ENCODE assay signal across 38 cellular contexts in genomic region chr5:58901271-58901670, GRCh38.
"Had no signal": no experiment of that assay in that cellular context is flagged by ENCODE, and none has a peak within 500 bp of the region (broad histone marks: within the 10 kb centered on the region; RNA-seq: fewer than 3 reads in every experiment).

No MANE protein-coding gene starts in this region.

- H3K36me3 Mint-ChIP-seq: activated CD4-positive, alpha-beta memory T cell treated with anti-CD3 and anti-CD28 coated beads for 36 hours; activated naive CD8-positive, alpha-beta T cell treated with anti-CD3 and anti-CD28 coated beads, Interleukin-2, amount 10 ng/mL, durations not matched to agents 7 days and 5 days; brain had no signal

- H3K9me3 ChIP-seq: ascending aorta had no signal

- H3K4me3 Mint-ChIP-seq: activated B cell treated with CpG ODN at 0.5 μM for 24 hours; activated CD4-positive, alpha-beta memory T cell treated with anti-CD3 and anti-CD28 coated beads for 36 hours; activated CD4-positive, alpha-beta T cell treated with anti-CD3 and anti-CD28 coated beads, Interleukin-2, amount 10 ng/mL, durations not matched to agents 24 days and 14 days; activated CD8-positive, alpha-beta T cell treated with anti-CD3 and anti-CD28 coated beads for 36 hours; activated naive CD4-positive, alpha-beta T cell treated with anti-CD3 and anti-CD28 coated beads for 36 hours; activated naive CD8-positive, alpha-beta T cell treated with anti-CD3 and anti-CD28 coated beads, Interleukin-2, amount 10 ng/mL, durations not matched to agents 7 days and 5 days; activated naive CD8-positive, alpha-beta T cell treated with anti-CD3 and anti-CD28 coated beads, Interleukin-2, amount 50 U/mL, for 24 hours; activated T-cell treated with anti-CD3 and anti-CD28 coated beads, Interleukin-2, amount 50 U/mL, for 4 hours; activated T-cell treated with anti-CD3 and anti-CD28 coated beads, Interleukin-2, amount 50 U/mL, for 72 hours; activated T-helper 1 cell treated with anti-CD3 and anti-CD28 coated beads, Interleukin-12 subunit alpha, Interleukin-12 subunit beta, Interleukin-2, Interleukin-4 antibody, amounts not matched to agents 30 ng/mL and 10 ng/mL and 1 ng/mL, durations not matched to agents 14 hours and 24 hours and 36 hours; activated T-helper 17 cell treated with anti-CD3 and anti-CD28 coated beads, Interleukin-2, amount 50 U/mL, for 72 hours; brain; central memory CD8-positive, alpha-beta T cell; T-helper 1 cell treated with Interleukin-12 subunit alpha and Interleukin-12 subunit beta and Interleukin-4 antibody, amounts not matched to agents 30 μg/mL and 1 μg/mL, for 36 hours; T-helper 2 cell treated with Interferon-gamma antibody and Interleukin-4, amounts not matched to agents 5 μg/mL and 100 μg/mL, for 36 hours had no signal

- H3K27ac Mint-ChIP-seq: activated B cell treated with CpG ODN at 0.5 μM for 24 hours; activated CD4-positive, alpha-beta memory T cell treated with anti-CD3 and anti-CD28 coated beads for 36 hours; activated CD4-positive, alpha-beta T cell treated with anti-CD3 and anti-CD28 coated beads, Interleukin-2, amount 10 ng/mL, durations not matched to agents 24 days and 14 days; activated CD8-positive, alpha-beta T cell treated with anti-CD3 and anti-CD28 coated beads for 36 hours; activated naive CD4-positive, alpha-beta T cell treated with anti-CD3 and anti-CD28 coated beads for 36 hours; activated naive CD4-positive, alpha-beta T cell treated with anti-CD3 and anti-CD28 coated beads, Interleukin-2, amount 50 U/mL, for 72 hours; activated naive CD8-positive, alpha-beta T cell treated with anti-CD3 and anti-CD28 coated beads, Interleukin-2, amount 10 ng/mL, durations not matched to agents 7 days and 5 days; activated naive CD8-positive, alpha-beta T cell treated with anti-CD3 and anti-CD28 coated beads, Interleukin-2, amount 50 U/mL, for 24 hours; activated T-cell treated with anti-CD3 and anti-CD28 coated beads, Interleukin-2, amount 50 U/mL, for 72 hours; activated T-helper 1 cell treated with anti-CD3 and anti-CD28 coated beads, Interleukin-12 subunit alpha, Interleukin-12 subunit beta, Interleukin-2, Interleukin-4 antibody, amounts not matched to agents 30 ng/mL and 10 ng/mL and 1 ng/mL, durations not matched to agents 14 hours and 24 hours and 36 hours; activated T-helper 17 cell treated with anti-CD3 and anti-CD28 coated beads, Interleukin-2, amount 50 U/mL, for 72 hours; T-helper 1 cell treated with Interleukin-12 subunit alpha and Interleukin-12 subunit beta and Interleukin-4 antibody, amounts not matched to agents 30 μg/mL and 1 μg/mL, for 36 hours; T-helper 2 cell treated with Interferon-gamma antibody and Interleukin-4, amounts not matched to agents 5 μg/mL and 100 μg/mL, for 36 hours had no signal

- H3K27me3 ChIP-seq: ascending aorta, cardiac muscle cell had no signal

- H3K4me1 Mint-ChIP-seq: activated B cell treated with CpG ODN at 0.5 μM for 24 hours; activated CD4-positive, alpha-beta T cell treated with anti-CD3 and anti-CD28 coated beads, Interleukin-2, amount 10 ng/mL, durations not matched to agents 24 days and 14 days; activated naive CD8-positive, alpha-beta T cell treated with anti-CD3 and anti-CD28 coated beads, Interleukin-2, amount 10 ng/mL, durations not matched to agents 7 days and 5 days; activated naive CD8-positive, alpha-beta T cell treated with anti-CD3 and anti-CD28 coated beads, Interleukin-2, amount 50 U/mL, for 24 hours; activated T-helper 17 cell treated with anti-CD3 and anti-CD28 coated beads, Interleukin-2, amount 50 U/mL, for 72 hours; central memory CD8-positive, alpha-beta T cell had no signal

- H3K27me3 Mint-ChIP-seq: activated CD4-positive, alpha-beta memory T cell treated with anti-CD3 and anti-CD28 coated beads for 36 hours; activated CD8-positive, alpha-beta T cell treated with anti-CD3 and anti-CD28 coated beads for 36 hours; activated naive CD8-positive, alpha-beta T cell treated with anti-CD3 and anti-CD28 coated beads, Interleukin-2, amount 50 U/mL, for 24 hours; activated T-helper 17 cell treated with anti-CD3 and anti-CD28 coated beads, Interleukin-2, amount 50 U/mL, for 72 hours had no signal

- H3K4me3 ChIP-seq: ascending aorta, cardiac muscle cell had no signal

- H3K4me1 ChIP-seq: ascending aorta had no signal

- FAIRE-seq: bronchial epithelial cell, TTC549 had no signal

- DNase-seq: activated B cell treated with CpG ODN at 0.5 μM for 24 hours; activated CD4-positive, alpha-beta memory T cell treated with anti-CD3 and anti-CD28 coated beads for 36 hours; activated CD4-positive, alpha-beta T cell treated with anti-CD3 and anti-CD28 coated beads for 4 hours; activated CD4-positive, alpha-beta T cell treated with anti-CD3 and anti-CD28 coated beads, Interleukin-2, amount 10 ng/mL, durations not matched to agents 24 days and 14 days; activated CD4-positive, alpha-beta T cell treated with anti-CD3 and anti-CD28 coated beads, Interleukin-2, amount 50 U/mL, for 1 hour; activated CD4-positive, alpha-beta T cell treated with anti-CD3 and anti-CD28 coated beads, Interleukin-2, amount 50 U/mL, for 4 hours; activated CD4-positive, CD25-positive, alpha-beta regulatory T cell treated with anti-CD3 and anti-CD28 coated beads, Interleukin-2, amount 50 U/mL, for 72 hours; activated CD8-positive, alpha-beta memory T cell treated with anti-CD3 and anti-CD28 coated beads, Interleukin-2, amount 50 U/mL, for 4 hours; activated CD8-positive, alpha-beta T cell treated with anti-CD3 and anti-CD28 coated beads for 36 hours; activated effector memory CD4-positive, alpha-beta T cell treated with anti-CD3 and anti-CD28 coated beads, Interleukin-2, amount 50 U/mL, for 16 hours; activated gamma-delta T cell treated with Interleukin-2 at 50 U/mL for 16 hours; activated naive CD4-positive, alpha-beta T cell; activated naive CD4-positive, alpha-beta T cell treated with anti-CD3 and anti-CD28 coated beads for 36 hours; activated naive CD4-positive, alpha-beta T cell treated with anti-CD3 and anti-CD28 coated beads, Interleukin-2, amount 50 U/mL, for 16 hours; activated naive CD8-positive, alpha-beta T cell treated with anti-CD3 and anti-CD28 coated beads, Interleukin-2, amount 10 ng/mL, durations not matched to agents 7 days and 5 days; activated naive CD8-positive, alpha-beta T cell treated with anti-CD3 and anti-CD28 coated beads, Interleukin-2, amount 50 U/mL, for 24 hours; activated T-cell treated with anti-CD3 and anti-CD28 coated beads for 4 hours; activated T-cell treated with anti-CD3 and anti-CD28 coated beads, Interleukin-2, amount 50 U/mL, for 1 hour; activated T-cell treated with anti-CD3 and anti-CD28 coated beads, Interleukin-2, amount 50 U/mL, for 4 hours; activated T-cell treated with anti-CD3 and anti-CD28 coated beads, Interleukin-2, amount 50 U/mL, for 72 hours; amygdala; anterior cingulate cortex; caudate nucleus; T-helper 1 cell; T-helper 2 cell; T-helper 9 cell had no signal

- H3K9me3 Mint-ChIP-seq: activated CD4-positive, alpha-beta T cell treated with anti-CD3 and anti-CD28 coated beads, Interleukin-2, amount 10 ng/mL, durations not matched to agents 24 days and 14 days; activated CD8-positive, alpha-beta T cell treated with anti-CD3 and anti-CD28 coated beads for 36 hours; activated naive CD8-positive, alpha-beta T cell treated with anti-CD3 and anti-CD28 coated beads, Interleukin-2, amount 10 ng/mL, durations not matched to agents 7 days and 5 days; activated naive CD8-positive, alpha-beta T cell treated with anti-CD3 and anti-CD28 coated beads, Interleukin-2, amount 50 U/mL, for 24 hours; activated T-helper 1 cell treated with anti-CD3 and anti-CD28 coated beads, Interleukin-12 subunit alpha, Interleukin-12 subunit beta, Interleukin-2, Interleukin-4 antibody, amounts not matched to agents 30 ng/mL and 10 ng/mL and 1 ng/mL, durations not matched to agents 14 hours and 24 hours and 36 hours; activated T-helper 17 cell treated with anti-CD3 and anti-CD28 coated beads, Interleukin-2, amount 50 U/mL, for 72 hours; central memory CD8-positive, alpha-beta T cell; T-helper 1 cell treated with Interleukin-12 subunit alpha and Interleukin-12 subunit beta and Interleukin-4 antibody, amounts not matched to agents 30 μg/mL and 1 μg/mL, for 36 hours had no signal

- H3K27ac ChIP-seq: ascending aorta, cardiac muscle cell, VCaP had no signal

- H3K36me3 ChIP-seq: ascending aorta, cardiac muscle cell had no signal

- ATAC-seq: activated CD8-positive, alpha-beta T cell treated with anti-CD3 and anti-CD28 coated beads for 36 hours; activated naive CD4-positive, alpha-beta T cell treated with anti-CD3 and anti-CD28 coated beads, Interleukin-2, amount 50 U/mL, for 72 hours; activated naive CD8-positive, alpha-beta T cell treated with anti-CD3 and anti-CD28 coated beads, Interleukin-2, amount 50 U/mL, for 24 hours; activated T-cell treated with anti-CD3 and anti-CD28 coated beads, Interleukin-2, amount 50 U/mL, for 4 hours; activated T-cell treated with anti-CD3 and anti-CD28 coated beads, Interleukin-2, amount 50 U/mL, for 72 hours; activated T-helper 17 cell treated with anti-CD3 and anti-CD28 coated beads, Interleukin-2, amount 50 U/mL, for 72 hours had no signal
